ENCODE assay signal across 8 cellular contexts in the genomic region with DNA sequence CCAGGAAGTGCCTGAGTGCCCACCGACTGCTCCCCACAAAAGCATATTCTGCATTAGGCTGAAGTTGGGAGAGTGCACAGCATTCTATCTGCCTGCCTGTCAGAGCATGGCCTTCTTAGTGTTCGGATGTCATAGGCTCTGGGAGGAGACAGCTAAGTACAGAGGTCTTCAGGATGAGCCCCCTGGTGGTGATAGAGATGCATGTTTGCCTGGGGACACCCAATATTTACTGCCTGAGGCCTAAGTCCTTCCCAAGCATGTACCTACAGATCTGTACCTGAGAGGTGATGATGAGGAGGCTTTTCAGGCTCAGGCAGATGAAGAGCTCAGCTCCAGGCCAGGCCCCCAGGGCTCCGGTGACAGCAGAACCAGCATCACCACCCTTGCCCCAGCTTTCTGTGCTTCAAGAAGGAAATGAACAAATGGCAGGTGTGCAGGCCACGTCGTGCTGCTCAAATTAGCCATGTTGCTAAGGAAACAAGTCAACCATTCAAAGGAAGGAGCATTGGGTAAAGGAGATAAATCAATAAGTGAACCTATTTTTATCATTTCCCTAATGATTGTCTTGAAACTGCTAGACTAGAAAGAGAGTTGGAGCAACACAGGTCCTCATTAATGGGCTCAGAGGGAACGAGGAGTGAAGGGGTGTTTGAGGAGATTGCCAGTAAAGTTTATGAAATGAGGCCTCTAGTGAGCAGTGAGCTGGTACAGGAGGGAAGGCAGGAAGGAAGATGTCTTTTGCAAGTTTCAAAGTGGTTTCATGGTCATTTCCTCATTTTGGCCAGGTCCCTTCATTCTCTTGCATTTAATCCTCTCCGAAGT. TPM values are rescaled to one million over a fixed set of nuclear protein-coding genes. Genes with fewer than 3 reads are reported as not detected.
DNase-seq lines count a peak whose midpoint lies in the region; ATAC-seq and TF ChIP-seq lines count a peak whose summit lies in the region.

No MANE protein-coding gene starts in this region.

- H3K36me3 Mint-ChIP-seq in Caco-2 (ENCODE audit: insufficient read depth, unreplicated experiment) (no peaks in the 10 kb centered on the region), neural crest cell (ENCODE audit: low read depth) (no peaks in the 10 kb centered on the region)
- no peaks in the 10 kb centered on the region for H3K36me3 Mint-ChIP-seq in activated CD8-positive, alpha-beta T cell treated with anti-CD3 and anti-CD28 coated beads, Interleukin-2, amount 10 ng/mL, durations not matched to agents 7 days and 5 days (ENCODE audit: low read depth)

- H3K27ac Mint-ChIP-seq in Caco-2 (ENCODE audit: unreplicated experiment) (no peak overlapping the region), neural crest cell (ENCODE audit: unreplicated experiment) (no peak overlapping the region)
- no peak overlapping the region for H3K27ac Mint-ChIP-seq in activated CD8-positive, alpha-beta T cell treated with anti-CD3 and anti-CD28 coated beads, Interleukin-2, amount 10 ng/mL, durations not matched to agents 7 days and 5 days

- BruUV-seq in Caco-2 (replicated peaks; lab: Mats Ljungman, UMichigan) = no TSS peak

- H3K4me1 ChIP-seq in Caco-2 = no peaks in the 10 kb centered on the region

- H3K9me3 Mint-ChIP-seq in Caco-2 (ENCODE audit: unreplicated experiment) (no peaks in the 10 kb centered on the region), neural crest cell (no peaks in the 10 kb centered on the region)
- H3K9me3 Mint-ChIP-seq in activated CD8-positive, alpha-beta T cell treated with anti-CD3 and anti-CD28 coated beads, Interleukin-2, amount 10 ng/mL, durations not matched to agents 7 days and 5 days (ENCODE audit: insufficient read depth) = no peaks in the 10 kb centered on the region

- H3K27me3 ChIP-seq in Caco-2 (replicated peaks; ENCODE audit: control insufficient read depth, insufficient read depth, low read length) = no peaks in the 10 kb centered on the region

- no peak overlapping the region for H3K4me3 ChIP-seq in Caco-2 (ENCODE audit: low read depth, low read length)

- intact Hi-C loops in Caco-2 (cut with micrococcal nuclease; ENCODE audit: unreplicated experiment) = loop anchor here (1.0 kb wide), 2 partner anchors 8 to 25 kb away; no protein-coding TSS in a partner anchor

- POLR2A ChIA-PET in Caco-2 (lab: Charles Lee) = no interaction called here
- POLR2A ChIA-PET in activated CD8-positive, alpha-beta T cell treated with anti-CD3 and anti-CD28 coated beads, Interleukin-2, amount 10 ng/mL, durations not matched to agents 7 days and 5 days (lab: Charles Lee) = no interaction called here

- H3K36me3 ChIP-seq in Caco-2 (ENCODE audit: control insufficient read depth, insufficient read depth, low read length) = no peaks in the 10 kb centered on the region

- TF ChIP-seq CTCF in Caco-2 (IDR thresholded peaks at IDR 0.05; ENCODE audit: insufficient read depth in 1 of 2, low read depth in 1 of 2, low read length in 1 of 2, severe bottlenecking in 1 of 2, unreplicated experiment in 1 of 2) (peak; percentile 80 to 84), neural crest cell (conservative IDR thresholded peaks at IDR 0.05) (peak; percentile 56)

- no peaks in the 10 kb centered on the region for H3K27me3 Mint-ChIP-seq in Caco-2 (ENCODE audit: insufficient read depth, unreplicated experiment)
- peaks cover 12% of the 10 kb centered on the region for H3K27me3 Mint-ChIP-seq in activated CD8-positive, alpha-beta T cell treated with anti-CD3 and anti-CD28 coated beads, Interleukin-2, amount 10 ng/mL, durations not matched to agents 7 days and 5 days (ENCODE audit: low read depth)
- H3K27me3 Mint-ChIP-seq in neural crest cell (ENCODE audit: low read depth) = peaks cover 5% of the 10 kb centered on the region

- H3K4me3 Mint-ChIP-seq in Caco-2 (ENCODE audit: unreplicated experiment) = no peak overlapping the region
- no peak overlapping the region for H3K4me3 Mint-ChIP-seq in activated CD8-positive, alpha-beta T cell treated with anti-CD3 and anti-CD28 coated beads, Interleukin-2, amount 10 ng/mL, durations not matched to agents 7 days and 5 days
- H3K4me3 Mint-ChIP-seq in neural crest cell = no peak overlapping the region

- ATAC-seq in GM18868 (IDR thresholded peaks at IDR 0.05; ENCODE audit: unreplicated experiment) (peak; percentile 48), HG02884 (IDR thresholded peaks at IDR 0.05; ENCODE audit: unreplicated experiment) (peak; percentile 50), esophagus mucosa (no peak)
- ATAC-seq in activated CD8-positive, alpha-beta T cell treated with anti-CD3 and anti-CD28 coated beads, Interleukin-2, amount 10 ng/mL, durations not matched to agents 7 days and 5 days = peak; percentile 51

- DNase-seq in Caco-2 (peak; percentile 71), NCI-H1105 treated with DMSO at 0.1 percent for 48 hours (lab: John Stamatoyannopoulos, UW) (peak; percentile 39), neural crest cell (ENCODE audit: low read depth, low spot score) (peak; percentile 16), hepatic stellate cell (ENCODE audit: low spot score) (no peak)
- DNase-seq in activated CD8-positive, alpha-beta T cell treated with anti-CD3 and anti-CD28 coated beads, Interleukin-2, amount 10 ng/mL, durations not matched to agents 7 days and 5 days = no peak

- CTCF ChIA-PET in Caco-2 (lab: Charles Lee) = interaction anchor here (0.6 to 1.6 kb wide), 6 partner anchors 9 to 27 kb away, joined by 3 to 16 read pairs (median 4); no protein-coding TSS in a partner anchor
- CTCF ChIA-PET in activated CD8-positive, alpha-beta T cell treated with anti-CD3 and anti-CD28 coated beads, Interleukin-2, amount 10 ng/mL, durations not matched to agents 7 days and 5 days (lab: Charles Lee) = interaction anchor here (1.0 kb wide), 2 partner anchors 8 to 26 kb away, joined by 3 read pairs; no protein-coding TSS in a partner anchor

- no peaks in the 10 kb centered on the region for H3K9me3 ChIP-seq in Caco-2

- H3K4me1 Mint-ChIP-seq in Caco-2 (ENCODE audit: low read depth, unreplicated experiment) (no peaks in the 10 kb centered on the region), neural crest cell (peaks cover 19% of the 10 kb centered on the region)
- peaks cover 8% of the 10 kb centered on the region for H3K4me1 Mint-ChIP-seq in activated CD8-positive, alpha-beta T cell treated with anti-CD3 and anti-CD28 coated beads, Interleukin-2, amount 10 ng/mL, durations not matched to agents 7 days and 5 days (ENCODE audit: low read depth)

RNA-seq across cellular contexts. Expression of a gene that starts 21.2 kb away (rescaled TPM):
- total RNA-seq in Caco-2 (2022) = 0.32 and 0.45 TPM in 2 replicates
- under 1 TPM in 1 of 2 experiments, not detected in 1; 0.08 TPM for total RNA-seq in activated CD8-positive, alpha-beta T cell treated with anti-CD3 and anti-CD28 coated beads, Interleukin-2, amount 10 ng/mL, durations not matched to agents 7 days and 5 days
- 1.3 and 1.5 TPM in 2 replicates for total RNA-seq in neural crest cell
- total RNA-seq in esophagus mucosa = 0.04 TPM

Comparison
In these comparisons a context has a peak if more than half of its experiments do, and no peak if none do; other contexts are left out.
1. DNase-seq: peak in Caco-2 (2 of 2), NCI-H1105 treated with DMSO at 0.1 percent for 48 hours (single experiment) and neural crest cell (single experiment); none in activated CD8-positive, alpha-beta T cell treated with anti-CD3 and anti-CD28 coated beads, Interleukin-2, amount 10 ng/mL, durations not matched to agents 7 days and 5 days (single experiment) and hepatic stellate cell (single experiment).